1 cellular context compared by ENCODE assay signal in the genomic region with DNA sequence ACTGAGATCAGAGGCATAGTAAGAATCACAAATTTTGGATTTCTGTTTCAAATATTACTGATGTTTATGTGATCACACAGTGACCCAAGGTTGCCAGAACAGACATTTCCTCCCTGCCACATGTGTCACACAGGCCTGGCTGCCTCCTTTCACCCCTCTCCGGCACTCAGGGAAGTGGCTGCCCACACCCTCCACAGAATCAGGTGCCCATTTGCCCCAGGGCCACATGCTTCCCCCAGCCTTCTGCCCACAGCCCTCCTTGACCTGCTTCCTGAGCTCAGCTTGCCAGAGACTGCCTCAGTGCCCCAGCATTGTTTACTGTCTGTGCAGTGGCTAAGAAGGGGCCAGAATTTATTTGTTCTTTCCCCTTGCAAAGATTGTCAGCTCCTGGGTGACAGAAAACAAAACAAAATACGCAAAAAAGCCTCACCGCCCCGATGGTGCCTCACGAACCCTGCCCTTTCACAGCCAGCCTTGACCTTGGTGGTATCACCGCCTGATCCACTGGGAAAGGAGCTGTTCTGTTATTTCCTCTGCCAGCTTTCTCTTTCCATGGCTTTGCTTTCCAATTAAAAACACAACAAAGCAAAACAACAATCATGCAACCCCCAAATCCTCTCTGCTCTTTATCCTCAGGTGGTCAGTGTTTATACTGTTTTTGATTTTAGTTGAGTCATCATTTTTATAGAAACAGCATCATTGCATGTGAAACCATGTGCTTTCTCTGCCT.
TF ChIP-seq lines count a peak whose summit lies in the region.

No MANE protein-coding gene starts in this region.

TF ChIP-seq in HepG2, 621 proteins besides CTCF, POLR2A, EP300 and RAD21 (continued from another document):
- TF ChIP-seq, protein P1, sequence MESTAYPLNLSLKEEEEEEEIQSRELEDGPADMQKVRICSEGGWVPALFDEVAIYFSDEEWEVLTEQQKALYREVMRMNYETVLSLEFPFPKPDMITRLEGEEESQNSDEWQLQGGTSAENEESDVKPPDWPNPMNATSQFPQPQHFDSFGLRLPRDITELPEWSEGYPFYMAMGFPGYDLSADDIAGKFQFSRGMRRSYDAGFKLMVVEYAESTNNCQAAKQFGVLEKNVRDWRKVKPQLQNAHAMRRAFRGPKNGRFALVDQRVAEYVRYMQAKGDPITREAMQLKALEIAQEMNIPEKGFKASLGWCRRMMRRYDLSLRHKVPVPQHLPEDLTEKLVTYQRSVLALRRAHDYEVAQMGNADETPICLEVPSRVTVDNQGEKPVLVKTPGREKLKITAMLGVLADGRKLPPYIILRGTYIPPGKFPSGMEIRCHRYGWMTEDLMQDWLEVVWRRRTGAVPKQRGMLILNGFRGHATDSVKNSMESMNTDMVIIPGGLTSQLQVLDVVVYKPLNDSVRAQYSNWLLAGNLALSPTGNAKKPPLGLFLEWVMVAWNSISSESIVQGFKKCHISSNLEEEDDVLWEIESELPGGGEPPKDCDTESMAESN (CRISPR knock-in tag; conservative IDR thresholded peaks at IDR 0.05) = 0 out of 2 replicates have a peak, but pooled peaks have one; percentile 20
- peak; percentile 70; the same call in 1 of the 2 replicates for TF ChIP-seq MED1 (CRISPR knock-in tag; IDR thresholded peaks at IDR 0.05)
- no peak for TF ChIP-seq STAT5B (CRISPR knock-in tag; IDR thresholded peaks at IDR 0.05)
- TF ChIP-seq ZNF383 (CRISPR knock-in tag; IDR thresholded peaks at IDR 0.05; ENCODE audit: borderline replicate concordance) = no peak
- TF ChIP-seq ZFX (CRISPR knock-in tag; IDR thresholded peaks at IDR 0.05; ENCODE audit: low read depth) = no peak
- no peak for TF ChIP-seq NRL (CRISPR knock-in tag; IDR thresholded peaks at IDR 0.05; ENCODE audit: borderline replicate concordance)
- peak; percentile 38; the same call in 1 of the 2 replicates for TF ChIP-seq PITX1 (CRISPR knock-in tag; IDR thresholded peaks at IDR 0.05)
- TF ChIP-seq ARNT2 (CRISPR knock-in tag; IDR thresholded peaks at IDR 0.05; ENCODE audit: low read depth) = peak; percentile 59; the same call in 1 of the 2 replicates
- TF ChIP-seq ZNF782 (CRISPR knock-in tag; IDR thresholded peaks at IDR 0.05; ENCODE audit: borderline replicate concordance) = no peak
- TF ChIP-seq, protein P2, sequence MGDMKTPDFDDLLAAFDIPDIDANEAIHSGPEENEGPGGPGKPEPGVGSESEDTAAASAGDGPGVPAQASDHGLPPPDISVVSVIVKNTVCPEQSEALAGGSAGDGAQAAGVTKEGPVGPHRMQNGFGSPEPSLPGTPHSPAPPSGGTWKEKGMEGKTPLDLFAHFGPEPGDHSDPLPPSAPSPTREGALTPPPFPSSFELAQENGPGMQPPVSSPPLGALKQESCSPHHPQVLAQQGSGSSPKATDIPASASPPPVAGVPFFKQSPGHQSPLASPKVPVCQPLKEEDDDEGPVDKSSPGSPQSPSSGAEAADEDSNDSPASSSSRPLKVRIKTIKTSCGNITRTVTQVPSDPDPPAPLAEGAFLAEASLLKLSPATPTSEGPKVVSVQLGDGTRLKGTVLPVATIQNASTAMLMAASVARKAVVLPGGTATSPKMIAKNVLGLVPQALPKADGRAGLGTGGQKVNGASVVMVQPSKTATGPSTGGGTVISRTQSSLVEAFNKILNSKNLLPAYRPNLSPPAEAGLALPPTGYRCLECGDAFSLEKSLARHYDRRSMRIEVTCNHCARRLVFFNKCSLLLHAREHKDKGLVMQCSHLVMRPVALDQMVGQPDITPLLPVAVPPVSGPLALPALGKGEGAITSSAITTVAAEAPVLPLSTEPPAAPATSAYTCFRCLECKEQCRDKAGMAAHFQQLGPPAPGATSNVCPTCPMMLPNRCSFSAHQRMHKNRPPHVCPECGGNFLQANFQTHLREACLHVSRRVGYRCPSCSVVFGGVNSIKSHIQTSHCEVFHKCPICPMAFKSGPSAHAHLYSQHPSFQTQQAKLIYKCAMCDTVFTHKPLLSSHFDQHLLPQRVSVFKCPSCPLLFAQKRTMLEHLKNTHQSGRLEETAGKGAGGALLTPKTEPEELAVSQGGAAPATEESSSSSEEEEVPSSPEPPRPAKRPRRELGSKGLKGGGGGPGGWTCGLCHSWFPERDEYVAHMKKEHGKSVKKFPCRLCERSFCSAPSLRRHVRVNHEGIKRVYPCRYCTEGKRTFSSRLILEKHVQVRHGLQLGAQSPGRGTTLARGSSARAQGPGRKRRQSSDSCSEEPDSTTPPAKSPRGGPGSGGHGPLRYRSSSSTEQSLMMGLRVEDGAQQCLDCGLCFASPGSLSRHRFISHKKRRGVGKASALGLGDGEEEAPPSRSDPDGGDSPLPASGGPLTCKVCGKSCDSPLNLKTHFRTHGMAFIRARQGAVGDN (CRISPR knock-in tag; IDR thresholded peaks at IDR 0.05) = peak; percentile 62
- TF ChIP-seq HDAC6 (IDR thresholded peaks at IDR 0.05; ENCODE audit: low read depth, low read length) = no peak
- no peak for TF ChIP-seq KLF12 (CRISPR knock-in tag; IDR thresholded peaks at IDR 0.05; ENCODE audit: borderline replicate concordance)
- TF ChIP-seq, protein P3, sequence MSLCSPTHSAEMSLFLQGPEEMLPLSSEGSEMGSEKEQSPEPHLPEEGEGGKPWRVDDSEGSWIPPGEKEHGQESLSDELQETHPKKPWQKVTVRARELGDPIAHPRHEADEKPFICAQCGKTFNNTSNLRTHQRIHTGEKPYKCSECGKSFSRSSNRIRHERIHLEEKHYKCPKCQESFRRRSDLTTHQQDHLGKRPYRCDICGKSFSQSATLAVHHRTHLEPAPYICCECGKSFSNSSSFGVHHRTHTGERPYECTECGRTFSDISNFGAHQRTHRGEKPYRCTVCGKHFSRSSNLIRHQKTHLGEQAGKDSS (CRISPR knock-in tag; IDR thresholded peaks at IDR 0.05; ENCODE audit: borderline replicate concordance, low read depth) = no peak
- 0 out of 2 replicates have a peak, but pooled peaks have one; percentile 40 for TF ChIP-seq ESRRA (CRISPR knock-in tag; IDR thresholded peaks at IDR 0.05; ENCODE audit: low read depth)
- TF ChIP-seq AGO1 (IDR thresholded peaks at IDR 0.05; ENCODE audit: low read depth, low read length, poor library complexity, severe bottlenecking) = no peak
- peak; percentile 98 to 99 for TF ChIP-seq MAFK (conservative IDR thresholded peaks at IDR 0.05 in 1 of 2, IDR thresholded peaks at IDR 0.05 in 1 of 2; ENCODE audit: low read length in 2 of 2)
- TF ChIP-seq, protein P4, sequence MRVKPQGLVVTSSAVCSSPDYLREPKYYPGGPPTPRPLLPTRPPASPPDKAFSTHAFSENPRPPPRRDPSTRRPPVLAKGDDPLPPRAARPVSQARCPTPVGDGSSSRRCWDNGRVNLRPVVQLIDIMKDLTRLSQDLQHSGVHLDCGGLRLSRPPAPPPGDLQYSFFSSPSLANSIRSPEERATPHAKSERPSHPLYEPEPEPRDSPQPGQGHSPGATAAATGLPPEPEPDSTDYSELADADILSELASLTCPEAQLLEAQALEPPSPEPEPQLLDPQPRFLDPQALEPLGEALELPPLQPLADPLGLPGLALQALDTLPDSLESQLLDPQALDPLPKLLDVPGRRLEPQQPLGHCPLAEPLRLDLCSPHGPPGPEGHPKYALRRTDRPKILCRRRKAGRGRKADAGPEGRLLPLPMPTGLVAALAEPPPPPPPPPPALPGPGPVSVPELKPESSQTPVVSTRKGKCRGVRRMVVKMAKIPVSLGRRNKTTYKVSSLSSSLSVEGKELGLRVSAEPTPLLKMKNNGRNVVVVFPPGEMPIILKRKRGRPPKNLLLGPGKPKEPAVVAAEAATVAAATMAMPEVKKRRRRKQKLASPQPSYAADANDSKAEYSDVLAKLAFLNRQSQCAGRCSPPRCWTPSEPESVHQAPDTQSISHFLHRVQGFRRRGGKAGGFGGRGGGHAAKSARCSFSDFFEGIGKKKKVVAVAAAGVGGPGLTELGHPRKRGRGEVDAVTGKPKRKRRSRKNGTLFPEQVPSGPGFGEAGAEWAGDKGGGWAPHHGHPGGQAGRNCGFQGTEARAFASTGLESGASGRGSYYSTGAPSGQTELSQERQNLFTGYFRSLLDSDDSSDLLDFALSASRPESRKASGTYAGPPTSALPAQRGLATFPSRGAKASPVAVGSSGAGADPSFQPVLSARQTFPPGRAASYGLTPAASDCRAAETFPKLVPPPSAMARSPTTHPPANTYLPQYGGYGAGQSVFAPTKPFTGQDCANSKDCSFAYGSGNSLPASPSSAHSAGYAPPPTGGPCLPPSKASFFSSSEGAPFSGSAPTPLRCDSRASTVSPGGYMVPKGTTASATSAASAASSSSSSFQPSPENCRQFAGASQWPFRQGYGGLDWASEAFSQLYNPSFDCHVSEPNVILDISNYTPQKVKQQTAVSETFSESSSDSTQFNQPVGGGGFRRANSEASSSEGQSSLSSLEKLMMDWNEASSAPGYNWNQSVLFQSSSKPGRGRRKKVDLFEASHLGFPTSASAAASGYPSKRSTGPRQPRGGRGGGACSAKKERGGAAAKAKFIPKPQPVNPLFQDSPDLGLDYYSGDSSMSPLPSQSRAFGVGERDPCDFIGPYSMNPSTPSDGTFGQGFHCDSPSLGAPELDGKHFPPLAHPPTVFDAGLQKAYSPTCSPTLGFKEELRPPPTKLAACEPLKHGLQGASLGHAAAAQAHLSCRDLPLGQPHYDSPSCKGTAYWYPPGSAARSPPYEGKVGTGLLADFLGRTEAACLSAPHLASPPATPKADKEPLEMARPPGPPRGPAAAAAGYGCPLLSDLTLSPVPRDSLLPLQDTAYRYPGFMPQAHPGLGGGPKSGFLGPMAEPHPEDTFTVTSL (CRISPR knock-in tag; IDR thresholded peaks at IDR 0.05; ENCODE audit: borderline replicate concordance) = peak; percentile 25; the same call in 1 of the 2 replicates
- TF ChIP-seq FOSL1 (CRISPR knock-in tag; IDR thresholded peaks at IDR 0.05; ENCODE audit: borderline replicate concordance) = no peak
- TF ChIP-seq ZNF737 (CRISPR knock-in tag; IDR thresholded peaks at IDR 0.05; ENCODE audit: borderline replicate concordance) = no peak
- TF ChIP-seq MYNN (CRISPR knock-in tag; IDR thresholded peaks at IDR 0.05; ENCODE audit: low read depth) = no peak
- TF ChIP-seq NR2F1 (CRISPR knock-in tag; IDR thresholded peaks at IDR 0.05) = peak; percentile 72 to 78
- TF ChIP-seq NCOA1 (CRISPR knock-in tag; IDR thresholded peaks at IDR 0.05) = no peak
- peak; percentile 61; the same call in 1 of the 2 replicates for TF ChIP-seq SOX5 (CRISPR knock-in tag; IDR thresholded peaks at IDR 0.05; ENCODE audit: borderline replicate concordance)
- 0 out of 2 replicates have a peak, but pooled peaks have one; percentile 39 for TF ChIP-seq ZMYM3 (CRISPR knock-in tag; IDR thresholded peaks at IDR 0.05)
- TF ChIP-seq GATA4 (IDR thresholded peaks at IDR 0.05; ENCODE audit: borderline replicate concordance, low read depth) = no peak
- peak; percentile 58 for TF ChIP-seq ASH2L (IDR thresholded peaks at IDR 0.05; ENCODE audit: insufficient read length, low read depth, low read length)
- no peak for TF ChIP-seq IKZF4 (CRISPR knock-in tag; IDR thresholded peaks at IDR 0.05; ENCODE audit: borderline replicate concordance, low read depth, not compliant biosample characterization)
- TF ChIP-seq TBP (CRISPR knock-in tag; IDR thresholded peaks at IDR 0.05) = no peak
- TF ChIP-seq ZBTB38 (CRISPR knock-in tag; IDR thresholded peaks at IDR 0.05) = 0 out of 2 replicates have a peak, but pooled peaks have one; percentile 38
- peak; percentile 59; the same call in 1 of the 2 replicates for TF ChIP-seq MEIS2 (CRISPR knock-in tag; IDR thresholded peaks at IDR 0.05)
- TF ChIP-seq ZNF224 (CRISPR knock-in tag; IDR thresholded peaks at IDR 0.05) = 0 out of 2 replicates have a peak, but pooled peaks have one; percentile 24
- no peak for TF ChIP-seq PTBP1 (IDR thresholded peaks at IDR 0.05; ENCODE audit: low read depth, low read length, poor library complexity, severe bottlenecking)
- TF ChIP-seq HOXA3 (CRISPR knock-in tag; IDR thresholded peaks at IDR 0.05) = peak; percentile 52; the same call in 1 of the 2 replicates
- TF ChIP-seq PRMT3 (CRISPR knock-in tag; IDR thresholded peaks at IDR 0.05; ENCODE audit: borderline replicate concordance, low read depth) = no peak
- TF ChIP-seq GATAD2A (CRISPR knock-in tag; IDR thresholded peaks at IDR 0.05) = peak; percentile 82
- TF ChIP-seq ATF7 (IDR thresholded peaks at IDR 0.05) = no peak
- no peak for TF ChIP-seq ATF7 (CRISPR knock-in tag; IDR thresholded peaks at IDR 0.05)
- TF ChIP-seq TOE1 (CRISPR knock-in tag; IDR thresholded peaks at IDR 0.05) = no peak
- no peak for TF ChIP-seq SYNCRIP (IDR thresholded peaks at IDR 0.05; ENCODE audit: insufficient read depth, low read depth, low read length)
- no peak for TF ChIP-seq SMARCE1 (IDR thresholded peaks at IDR 0.05; ENCODE audit: borderline replicate concordance)
- no peak for TF ChIP-seq POLR2AphosphoS2 (IDR thresholded peaks at IDR 0.05; ENCODE audit: low read depth, low read length)
- TF ChIP-seq, protein P5, sequence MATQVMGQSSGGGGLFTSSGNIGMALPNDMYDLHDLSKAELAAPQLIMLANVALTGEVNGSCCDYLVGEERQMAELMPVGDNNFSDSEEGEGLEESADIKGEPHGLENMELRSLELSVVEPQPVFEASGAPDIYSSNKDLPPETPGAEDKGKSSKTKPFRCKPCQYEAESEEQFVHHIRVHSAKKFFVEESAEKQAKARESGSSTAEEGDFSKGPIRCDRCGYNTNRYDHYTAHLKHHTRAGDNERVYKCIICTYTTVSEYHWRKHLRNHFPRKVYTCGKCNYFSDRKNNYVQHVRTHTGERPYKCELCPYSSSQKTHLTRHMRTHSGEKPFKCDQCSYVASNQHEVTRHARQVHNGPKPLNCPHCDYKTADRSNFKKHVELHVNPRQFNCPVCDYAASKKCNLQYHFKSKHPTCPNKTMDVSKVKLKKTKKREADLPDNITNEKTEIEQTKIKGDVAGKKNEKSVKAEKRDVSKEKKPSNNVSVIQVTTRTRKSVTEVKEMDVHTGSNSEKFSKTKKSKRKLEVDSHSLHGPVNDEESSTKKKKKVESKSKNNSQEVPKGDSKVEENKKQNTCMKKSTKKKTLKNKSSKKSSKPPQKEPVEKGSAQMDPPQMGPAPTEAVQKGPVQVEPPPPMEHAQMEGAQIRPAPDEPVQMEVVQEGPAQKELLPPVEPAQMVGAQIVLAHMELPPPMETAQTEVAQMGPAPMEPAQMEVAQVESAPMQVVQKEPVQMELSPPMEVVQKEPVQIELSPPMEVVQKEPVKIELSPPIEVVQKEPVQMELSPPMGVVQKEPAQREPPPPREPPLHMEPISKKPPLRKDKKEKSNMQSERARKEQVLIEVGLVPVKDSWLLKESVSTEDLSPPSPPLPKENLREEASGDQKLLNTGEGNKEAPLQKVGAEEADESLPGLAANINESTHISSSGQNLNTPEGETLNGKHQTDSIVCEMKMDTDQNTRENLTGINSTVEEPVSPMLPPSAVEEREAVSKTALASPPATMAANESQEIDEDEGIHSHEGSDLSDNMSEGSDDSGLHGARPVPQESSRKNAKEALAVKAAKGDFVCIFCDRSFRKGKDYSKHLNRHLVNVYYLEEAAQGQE (IDR thresholded peaks at IDR 0.05; ENCODE audit: borderline replicate concordance in 1 of 2, low read depth in 1 of 2, low read length in 2 of 2) = no peak
- TF ChIP-seq, protein P6, sequence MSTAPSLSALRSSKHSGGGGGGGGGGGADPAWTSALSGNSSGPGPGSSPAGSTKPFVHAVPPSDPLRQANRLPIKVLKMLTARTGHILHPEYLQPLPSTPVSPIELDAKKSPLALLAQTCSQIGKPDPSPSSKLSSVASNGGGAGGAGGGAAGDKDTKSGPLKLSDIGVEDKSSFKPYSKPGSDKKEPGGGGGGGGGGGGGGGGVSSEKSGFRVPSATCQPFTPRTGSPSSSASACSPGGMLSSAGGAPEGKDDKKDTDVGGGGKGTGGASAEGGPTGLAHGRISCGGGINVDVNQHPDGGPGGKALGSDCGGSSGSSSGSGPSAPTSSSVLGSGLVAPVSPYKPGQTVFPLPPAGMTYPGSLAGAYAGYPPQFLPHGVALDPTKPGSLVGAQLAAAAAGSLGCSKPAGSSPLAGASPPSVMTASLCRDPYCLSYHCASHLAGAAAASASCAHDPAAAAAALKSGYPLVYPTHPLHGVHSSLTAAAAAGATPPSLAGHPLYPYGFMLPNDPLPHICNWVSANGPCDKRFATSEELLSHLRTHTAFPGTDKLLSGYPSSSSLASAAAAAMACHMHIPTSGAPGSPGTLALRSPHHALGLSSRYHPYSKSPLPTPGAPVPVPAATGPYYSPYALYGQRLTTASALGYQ (CRISPR knock-in tag; IDR thresholded peaks at IDR 0.05) = peak; percentile 39; the same call in 1 of the 2 replicates
